Comparison of ENCODE assay signal across 15 cellular contexts in the genomic region with DNA sequence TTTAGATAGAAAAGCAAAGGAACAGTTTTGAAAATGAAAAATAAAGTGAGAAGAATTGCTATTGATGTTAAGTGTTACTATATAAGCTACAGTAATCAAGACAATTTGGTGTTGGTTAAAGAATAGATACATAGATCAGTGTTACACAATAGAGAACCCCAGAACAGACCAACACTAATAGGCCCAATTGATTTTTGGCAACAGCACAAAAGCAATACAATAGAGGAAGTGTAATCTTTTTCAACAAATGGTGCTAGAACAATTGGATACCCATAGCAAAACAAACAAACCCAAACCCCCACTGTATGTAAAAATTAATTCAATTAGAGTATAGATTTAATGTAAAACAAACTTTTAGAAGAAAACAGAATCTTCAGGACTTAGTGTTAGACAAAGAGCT.
DNase-seq lines count a peak whose midpoint lies in the region; TF ChIP-seq lines count a peak whose summit lies in the region.
"Had no signal": no experiment of that assay in that cellular context is flagged by ENCODE, and none has a peak within 500 bp of the region (broad histone marks: within the 10 kb centered on the region; RNA-seq: fewer than 3 reads in every experiment).

No MANE protein-coding gene starts in this region.

- intact Hi-C loops in activated naive CD4-positive, alpha-beta T cell treated with anti-CD3 and anti-CD28 coated beads for 36 hours (cut with micrococcal nuclease): no loop called here

- no peak for DNase-seq in activated naive CD4-positive, alpha-beta T cell treated with anti-CD3 and anti-CD28 coated beads for 36 hours
- DNase-seq in inferior parietal cortex (ENCODE audit: extremely low spot score) (peak; percentile 51), superior temporal gyrus (ENCODE audit: extremely low spot score) (peak; percentile 78), CD1c-positive myeloid dendritic cell (ENCODE audit: extremely low spot score) (no peak), RWPE1 (ENCODE audit: low spot score) (no peak), anterior cingulate cortex (lab: John Stamatoyannopoulos, UW) (no peak)
- DNase-seq: DMS79, MM.1S, NCI-H1092, NCI-H2081 treated with DMSO at 0.1 percent for 48 hours, Peyer's patch, Right ventricle myocardium superior had no signal

- H3K27ac ChIP-seq in angular gyrus (ENCODE audit: low read depth, low read length) (peak overlapping the region; percentile 73), RWPE1 (no peak overlapping the region)
- H3K27ac ChIP-seq: BLaER1, Peyer's patch had no signal

- no peaks in the 10 kb centered on the region for H3K27me3 Mint-ChIP-seq in activated naive CD4-positive, alpha-beta T cell treated with anti-CD3 and anti-CD28 coated beads, Interleukin-2, amount 50 U/mL, for 24 hours
- no peaks in the 10 kb centered on the region for H3K27me3 Mint-ChIP-seq in activated naive CD4-positive, alpha-beta T cell treated with anti-CD3 and anti-CD28 coated beads for 36 hours (ENCODE audit: low read depth)

- no peaks in the 10 kb centered on the region for H3K4me1 Mint-ChIP-seq in activated naive CD4-positive, alpha-beta T cell treated with anti-CD3 and anti-CD28 coated beads, Interleukin-2, amount 50 U/mL, for 24 hours
- no peaks in the 10 kb centered on the region for H3K4me1 Mint-ChIP-seq in activated naive CD4-positive, alpha-beta T cell treated with anti-CD3 and anti-CD28 coated beads for 36 hours (ENCODE audit: low read depth)

- peaks cover 19% of the 10 kb centered on the region for H3K36me3 Mint-ChIP-seq in activated naive CD4-positive, alpha-beta T cell treated with anti-CD3 and anti-CD28 coated beads, Interleukin-2, amount 50 U/mL, for 24 hours
- peaks cover 18% of the 10 kb centered on the region for H3K36me3 Mint-ChIP-seq in activated naive CD4-positive, alpha-beta T cell treated with anti-CD3 and anti-CD28 coated beads for 36 hours (ENCODE audit: low read depth)

- POLR2A ChIA-PET in RWPE1 (lab: Yijun Ruan, JAX; ENCODE audit: low non-redundant PET): no interaction called here

- H3K9me3 Mint-ChIP-seq in activated naive CD4-positive, alpha-beta T cell treated with anti-CD3 and anti-CD28 coated beads, Interleukin-2, amount 50 U/mL, for 24 hours: no peaks in the 10 kb centered on the region
- H3K9me3 Mint-ChIP-seq in activated naive CD4-positive, alpha-beta T cell treated with anti-CD3 and anti-CD28 coated beads for 36 hours: no peaks in the 10 kb centered on the region

- CTCF ChIA-PET in activated naive CD4-positive, alpha-beta T cell treated with anti-CD3 and anti-CD28 coated beads for 36 hours (lab: Charles Lee): interaction anchor here (1.1 to 1.3 kb wide), 2 partner anchors 18 to 331 kb away, joined by 3 to 6 read pairs; no protein-coding TSS in a partner anchor
- CTCF ChIA-PET in RWPE1 (lab: Yijun Ruan, JAX): interaction anchor here (0.5 to 0.7 kb wide), 3 partner anchors 13 to 1048 kb away, joined by 3 to 5 read pairs (median 3); no protein-coding TSS in a partner anchor

- H3K4me3 Mint-ChIP-seq in activated naive CD4-positive, alpha-beta T cell treated with anti-CD3 and anti-CD28 coated beads, Interleukin-2, amount 50 U/mL, for 24 hours: no peak overlapping the region
- H3K4me3 Mint-ChIP-seq in activated naive CD4-positive, alpha-beta T cell treated with anti-CD3 and anti-CD28 coated beads for 36 hours: no peak overlapping the region

- TF ChIP-seq CTCF in RWPE1 (conservative IDR thresholded peaks at IDR 0.05; ENCODE audit: low read depth): no peak

- peak overlapping the region; percentile 30 for H3K27ac Mint-ChIP-seq in activated naive CD4-positive, alpha-beta T cell treated with anti-CD3 and anti-CD28 coated beads, Interleukin-2, amount 50 U/mL, for 24 hours
- H3K27ac Mint-ChIP-seq in activated naive CD4-positive, alpha-beta T cell treated with anti-CD3 and anti-CD28 coated beads for 36 hours: no peak overlapping the region

Comparison
In these comparisons a context has a peak if more than half of its experiments do, and no peak if none do; other contexts are left out.
1. DNase-seq: peak in inferior parietal cortex (single experiment) and superior temporal gyrus (single experiment); none in activated naive CD4-positive, alpha-beta T cell treated with anti-CD3 and anti-CD28 coated beads for 36 hours (single experiment), CD1c-positive myeloid dendritic cell (single experiment), RWPE1 (single experiment) and anterior cingulate cortex (0 of 58).